ENCODE assay signal across 30 cellular contexts in the genomic region with DNA sequence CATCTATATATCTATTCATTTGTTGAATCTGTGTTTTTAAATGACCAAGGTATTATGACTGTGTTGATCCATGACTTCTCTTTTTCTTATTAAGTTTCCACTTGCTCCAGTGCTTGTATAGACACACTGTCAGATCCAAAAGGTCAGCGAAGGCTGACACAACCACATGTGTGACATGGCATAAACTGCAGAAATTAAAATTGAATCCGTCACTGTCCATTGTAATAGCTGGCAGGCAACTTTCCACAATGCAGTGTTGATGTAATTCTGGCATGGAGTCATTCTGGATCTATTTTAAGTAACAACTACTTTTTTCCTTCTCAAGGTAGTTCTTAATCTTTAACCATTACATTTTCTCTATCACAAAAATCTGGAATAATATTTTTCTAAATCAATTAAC.
DNase-seq lines count a peak whose midpoint lies in the region; ATAC-seq, FAIRE-seq and TF ChIP-seq lines count a peak whose summit lies in the region.
"Had no signal": no experiment of that assay in that cellular context is flagged by ENCODE, and none has a peak within 500 bp of the region (broad histone marks: within the 10 kb centered on the region; RNA-seq: fewer than 3 reads in every experiment).

No MANE protein-coding gene starts in this region.

- no peak overlapping the region for H3K4me3 Mint-ChIP-seq in nephron
- H3K4me3 Mint-ChIP-seq: activated naive CD4-positive, alpha-beta T cell treated with anti-CD3 and anti-CD28 coated beads for 36 hours; activated T-cell treated with anti-CD3 and anti-CD28 coated beads, Interleukin-2, amount 50 U/mL, for 72 hours; CD14-positive monocyte; HFFc6; natural killer cell; T-helper 1 cell treated with Interleukin-12 subunit alpha and Interleukin-12 subunit beta and Interleukin-4 antibody, amounts not matched to agents 30 μg/mL and 1 μg/mL, for 36 hours had no signal

- no peaks in the 10 kb centered on the region for H3K27me3 ChIP-seq in A673 (replicated peaks; ENCODE audit: insufficient read depth, low read depth, low read length, poor library complexity)
- H3K27me3 ChIP-seq: brain microvascular endothelial cell, dorsolateral prefrontal cortex, upper lobe of right lung had no signal

- peaks cover 13% of the 10 kb centered on the region for H3K4me1 Mint-ChIP-seq in nephron
- H3K4me1 Mint-ChIP-seq: CD14-positive monocyte, natural killer cell had no signal

- peak overlapping the region in 2 of 3 experiments; percentile 20 to 78 for H3K27ac Mint-ChIP-seq in nephron
- H3K27ac Mint-ChIP-seq: activated naive CD4-positive, alpha-beta T cell treated with anti-CD3 and anti-CD28 coated beads for 36 hours; activated T-cell treated with anti-CD3 and anti-CD28 coated beads, Interleukin-2, amount 50 U/mL, for 72 hours; CD14-positive monocyte; HFFc6; natural killer cell; T-helper 1 cell treated with Interleukin-12 subunit alpha and Interleukin-12 subunit beta and Interleukin-4 antibody, amounts not matched to agents 30 μg/mL and 1 μg/mL, for 36 hours had no signal

- peak; percentile 39 for FAIRE-seq in GM19239 (lab: Jason Lieb, UNC)
- FAIRE-seq: K562, keratinocyte, RCC 7860 had no signal

- peaks cover 3% of the 10 kb centered on the region for H3K9me3 Mint-ChIP-seq in nephron
- H3K9me3 Mint-ChIP-seq: natural killer cell had no signal

- H3K36me3 Mint-ChIP-seq in nephron (ENCODE audit: low read depth): peaks cover 10% of the 10 kb centered on the region
- H3K36me3 Mint-ChIP-seq: natural killer cell had no signal

- H3K4me3 ChIP-seq in fibroblast of the aortic adventitia (ENCODE audit: low read depth, low read length) (no peak overlapping the region), A673 (ENCODE audit: low read depth, low read length, poor library complexity, severe bottlenecking) (no peak overlapping the region)
- H3K4me3 ChIP-seq: dorsolateral prefrontal cortex, K562, smooth muscle cell, upper lobe of right lung had no signal

- CTCF ChIA-PET in A673 (lab: Charles Lee): no interaction called here

- no TSS peak for BruUV-seq in A673 (replicated peaks; lab: Mats Ljungman, UMichigan)

- no peaks in the 10 kb centered on the region for H3K4me1 ChIP-seq in A673 (ENCODE audit: insufficient read depth, low read length, poor library complexity, severe bottlenecking)
- H3K4me1 ChIP-seq: upper lobe of right lung had no signal

- H3K27me3 Mint-ChIP-seq in nephron (ENCODE audit: low read depth): peaks cover 3% of the 10 kb centered on the region

- POLR2A ChIA-PET in A673 (lab: Charles Lee; ENCODE audit: low non-redundant PET): no interaction called here

- ATAC-seq in SK-N-SH treated with all-trans-retinoic acid at 6 μM for 48 hours: peak; percentile 30; the same call in 1 of the 3 replicates
- ATAC-seq: activated T-cell treated with anti-CD3 and anti-CD28 coated beads, Interleukin-2, amount 50 U/mL, for 72 hours; K562; natural killer cell; upper lobe of right lung had no signal

- H3K36me3 ChIP-seq in A673 (ENCODE audit: insufficient read depth, low read length, poor library complexity, severe bottlenecking): no peaks in the 10 kb centered on the region
- H3K36me3 ChIP-seq: brain microvascular endothelial cell, upper lobe of right lung had no signal

- DNase-seq in GM19239 (ENCODE audit: insufficient read length, low spot score) (no peak), fibroblast of the aortic adventitia (ENCODE audit: low read depth) (peak; percentile 60), 8988T (no peak), dermis blood vessel endothelial cell (no peak), A673 (ENCODE audit: low spot score) (no peak), RPMI8226 (no peak)
- DNase-seq: activated CD4-positive, alpha-beta T cell treated with anti-CD3 and anti-CD28 coated beads, Interleukin-2, amount 50 U/mL, for 48 hours; activated CD4-positive, CD25-positive, alpha-beta regulatory T cell treated with anti-CD3 and anti-CD28 coated beads, Interleukin-2, amount 50 U/mL, for 72 hours; activated naive CD4-positive, alpha-beta T cell treated with anti-CD3 and anti-CD28 coated beads for 36 hours; activated T-cell treated with anti-CD3 and anti-CD28 coated beads, Interleukin-2, amount 50 U/mL, for 72 hours; brain microvascular endothelial cell; dorsolateral prefrontal cortex; GF-D8; GOT3; head of caudate nucleus; HFFc6; natural killer cell; NCI-H1092; NCI-H1694; NCI-H82; stimulated activated naive CD4-positive, alpha-beta T cell; upper lobe of right lung had no signal

- H3K27ac ChIP-seq in A673 (ENCODE audit: low read depth, low read length, poor library complexity, severe bottlenecking): no peak overlapping the region
- H3K27ac ChIP-seq: brain microvascular endothelial cell, dorsolateral prefrontal cortex, upper lobe of right lung had no signal

- intact Hi-C loops in A673 (cut with micrococcal nuclease; ENCODE audit: unreplicated experiment): no loop called here

- no peaks in the 10 kb centered on the region for H3K9me3 ChIP-seq in A673 (ENCODE audit: low read depth, low read length, poor library complexity, severe bottlenecking)

- TF ChIP-seq CTCF in fibroblast of the aortic adventitia (IDR thresholded peaks at IDR 0.05; ENCODE audit: insufficient read depth, low read length) (no peak), nephron (IDR thresholded peaks at IDR 0.05; ENCODE audit: unreplicated experiment in 3 of 3) (no peak), A673 (conservative IDR thresholded peaks at IDR 0.05; ENCODE audit: low read depth, low read length) (no peak)

TF ChIP-seq in SK-N-SH treated with all-trans-retinoic acid at 6 μM for 48 hours, 23 proteins besides CTCF, POLR2A, EP300 and RAD21:
- TF ChIP-seq, protein P1, sequence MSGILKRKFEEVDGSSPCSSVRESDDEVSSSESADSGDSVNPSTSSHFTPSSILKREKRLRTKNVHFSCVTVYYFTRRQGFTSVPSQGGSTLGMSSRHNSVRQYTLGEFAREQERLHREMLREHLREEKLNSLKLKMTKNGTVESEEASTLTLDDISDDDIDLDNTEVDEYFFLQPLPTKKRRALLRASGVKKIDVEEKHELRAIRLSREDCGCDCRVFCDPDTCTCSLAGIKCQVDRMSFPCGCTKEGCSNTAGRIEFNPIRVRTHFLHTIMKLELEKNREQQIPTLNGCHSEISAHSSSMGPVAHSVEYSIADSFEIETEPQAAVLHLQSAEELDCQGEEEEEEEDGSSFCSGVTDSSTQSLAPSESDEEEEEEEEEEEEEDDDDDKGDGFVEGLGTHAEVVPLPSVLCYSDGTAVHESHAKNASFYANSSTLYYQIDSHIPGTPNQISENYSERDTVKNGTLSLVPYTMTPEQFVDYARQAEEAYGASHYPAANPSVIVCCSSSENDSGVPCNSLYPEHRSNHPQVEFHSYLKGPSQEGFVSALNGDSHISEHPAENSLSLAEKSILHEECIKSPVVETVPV (CRISPR knock-in tag; IDR thresholded peaks at IDR 0.05): no peak
